ENCODE assay signal across 12 cellular contexts in genomic region chr11:10674440-10674855, GRCh38. TPM values are rescaled to one million over a fixed set of nuclear protein-coding genes. Genes with fewer than 3 reads are reported as not detected.
DNase-seq lines count a peak whose midpoint lies in the region; ATAC-seq, FAIRE-seq and TF ChIP-seq lines count a peak whose summit lies in the region.
"Had no signal": no experiment of that assay in that cellular context is flagged by ENCODE, and none has a peak within 500 bp of the region (broad histone marks: within the 10 kb centered on the region; RNA-seq: fewer than 3 reads in every experiment).

No MANE protein-coding gene starts in this region.

- H3K27me3 ChIP-seq in GM23248 (replicated peaks; ENCODE audit: insufficient read depth) = no peaks in the 10 kb centered on the region
- peaks cover 0 to 2% of the 10 kb centered on the region in 2 experiments for H3K27me3 ChIP-seq in endothelial cell of umbilical vein (ENCODE audit: control insufficient read depth in 2 of 2, insufficient read depth in 2 of 2, low read length in 2 of 2)
- no peaks in the 10 kb centered on the region for H3K27me3 ChIP-seq in suprapubic skin
- peaks cover 4% of the 10 kb centered on the region for H3K27me3 ChIP-seq in hepatocyte

- no peaks in the 10 kb centered on the region for H3K9me2 ChIP-seq in GM23248 (ENCODE audit: insufficient read depth)
- H3K9me2 ChIP-seq in hepatocyte (replicated peaks; ENCODE audit: insufficient read depth) = no peaks in the 10 kb centered on the region

- WGBS in GM23248 (ENCODE audit: low coverage in 1 of 2, low lambda C conversion rate in 2 of 2, missing lambda C conversion rate in 2 of 2), 2 experiments = 2% methylated on average over 6 of the region's 6 CpGs
- 18% methylated on average over 5 of the region's 6 CpGs for WGBS in suprapubic skin
- WGBS in hepatocyte (ENCODE audit: low lambda C conversion rate, missing lambda C conversion rate) = 41% methylated on average over 6 of the region's 6 CpGs

- in situ Hi-C loops in GM23248 (cut with MboI) = no loop called here

- peak overlapping the region; percentile 94 for H2AFZ ChIP-seq in GM23248
- peak overlapping the region; percentile 41 for H2AFZ ChIP-seq in endothelial cell of umbilical vein (ENCODE audit: low read depth, low read length)
- no peak overlapping the region for H2AFZ ChIP-seq in hepatocyte

- H3K4me2 ChIP-seq in GM23248 (ENCODE audit: unreplicated experiment) (peak overlapping the region; percentile 69), endothelial cell of umbilical vein (ENCODE audit: insufficient read depth, low read length) (peak overlapping the region; percentile 30), hepatocyte (no peak overlapping the region)

- H3K9ac ChIP-seq in GM23248 (peak overlapping the region; percentile 42), endothelial cell of umbilical vein (replicated peaks; ENCODE audit: extremely low read depth, insufficient read depth, low read length) (no peak overlapping the region)

- H3K9me1 ChIP-seq in endothelial cell of umbilical vein (replicated peaks; ENCODE audit: control insufficient read depth, extremely low read depth, insufficient read depth, low read length) = no peaks in the 10 kb centered on the region

- CTCF ChIA-PET in endothelial cell of umbilical vein (lab: Charles Lee) = interaction anchor here (1.0 to 2.1 kb wide), 4 partner anchors 12 to 268 kb away, joined by 3 to 7 read pairs (median 3); partner anchors contain the start of gene RNF141

- H3K27ac ChIP-seq in GM23248 = peak overlapping the region; percentile 56
- no peak overlapping the region for H3K27ac ChIP-seq in endothelial cell of umbilical vein (ENCODE audit: insufficient read depth, low read depth, low read length)
- H3K27ac ChIP-seq in suprapubic skin = peak overlapping the region; percentile 84
- no peak overlapping the region for H3K27ac ChIP-seq in hepatocyte

- no peak for TF ChIP-seq CTCF in endothelial cell of umbilical vein (IDR thresholded peaks at IDR 0.05; ENCODE audit: extremely low read depth in 1 of 2, insufficient read depth in 1 of 2, low read depth in 1 of 2, low read length in 2 of 2)
- TF ChIP-seq CTCF in suprapubic skin (IDR thresholded peaks at IDR 0.05) = no peak
- TF ChIP-seq CTCF in hepatocyte (IDR thresholded peaks at IDR 0.05; ENCODE audit: poor library complexity) = no peak

- BruUV-seq in endothelial cell of umbilical vein (replicated peaks; lab: Mats Ljungman, UMichigan) = no TSS peak

- dilution Hi-C loops in endothelial cell of umbilical vein (cut with MboI; ENCODE audit: extremely low pct_ligation_motif_present, low sequenced_read_pairs) = no loop called here

- peaks cover 21% of the 10 kb centered on the region for H3F3A ChIP-seq in GM23248 (ENCODE audit: insufficient read depth)

- H3K4me3 ChIP-seq in GM23248 (peak overlapping the region; percentile 61), endothelial cell of umbilical vein (replicated peaks in 1 of 3; ENCODE audit: insufficient read depth in 1 of 3, low read depth in 1 of 3, low read length in 3 of 3) (no peak overlapping the region), suprapubic skin (peak overlapping the region; percentile 15), hepatocyte (no peak overlapping the region)

- no peaks in the 10 kb centered on the region for H3K79me2 ChIP-seq in GM23248 (ENCODE audit: insufficient read depth)
- H3K79me2 ChIP-seq in endothelial cell of umbilical vein (ENCODE audit: control insufficient read depth, insufficient read depth, low read length) = no peaks in the 10 kb centered on the region
- H3K79me2 ChIP-seq in hepatocyte = no peaks in the 10 kb centered on the region

- POLR2A ChIA-PET in endothelial cell of umbilical vein (lab: Charles Lee) = no interaction called here

- TF ChIP-seq EP300 in suprapubic skin (IDR thresholded peaks at IDR 0.05) = no peak

- no peak for TF ChIP-seq POLR2A in endothelial cell of umbilical vein (IDR thresholded peaks at IDR 0.05; ENCODE audit: low read depth, low read length)
- no peak for TF ChIP-seq POLR2A in suprapubic skin (IDR thresholded peaks at IDR 0.05)

- H3K36me3 ChIP-seq in GM23248 (ENCODE audit: low read depth) (no peaks in the 10 kb centered on the region), endothelial cell of umbilical vein (ENCODE audit: control insufficient read depth in 2 of 2, extremely low read depth in 1 of 2, insufficient read depth in 2 of 2, low read length in 2 of 2) (no peaks in the 10 kb centered on the region), suprapubic skin (no peaks in the 10 kb centered on the region), hepatocyte (replicated peaks; ENCODE audit: insufficient read depth, low read depth) (no peaks in the 10 kb centered on the region)

- no peak for FAIRE-seq in endothelial cell of umbilical vein (lab: Jason Lieb, UNC)

- H3K4me1 ChIP-seq in GM23248 (ENCODE audit: insufficient read depth) (peaks cover 24% of the 10 kb centered on the region), endothelial cell of umbilical vein (ENCODE audit: control insufficient read depth, extremely low read depth, insufficient read depth, low read length) (peaks cover 8% of the 10 kb centered on the region), suprapubic skin (peaks cover 40% of the 10 kb centered on the region), hepatocyte (ENCODE audit: insufficient read depth) (peaks cover 8% of the 10 kb centered on the region)

- no peaks in the 10 kb centered on the region for H3K9me3 ChIP-seq in GM23248 (ENCODE audit: low read depth)
- H3K9me3 ChIP-seq in endothelial cell of umbilical vein (replicated peaks; ENCODE audit: control insufficient read depth, insufficient read depth, low read length) = no peaks in the 10 kb centered on the region
- H3K9me3 ChIP-seq in suprapubic skin = no peaks in the 10 kb centered on the region
- no peaks in the 10 kb centered on the region for H3K9me3 ChIP-seq in hepatocyte (ENCODE audit: low read depth)

- ATAC-seq in HG03342 (IDR thresholded peaks at IDR 0.05; ENCODE audit: unreplicated experiment) = no peak
- ATAC-seq: activated CD4-positive, alpha-beta T cell treated with anti-CD3 and anti-CD28 coated beads for 36 hours had no signal

- DNase-seq in GM23248 (peak; percentile 54), endothelial cell of umbilical vein (ENCODE audit: low read depth, low spot score) (no peak), midbrain (lab: John Stamatoyannopoulos, UW) (peak; percentile 56), suprapubic skin (ENCODE audit: low spot score in 2 of 2) (peak in 1 of 2 donors; percentile 78), activated gamma-delta T cell (lab: John Stamatoyannopoulos, UW) (no peak), hepatocyte (ENCODE audit: low spot score) (no peak)
- DNase-seq in stimulated activated CD4-positive, alpha-beta T cell treated with anti-CD3 and anti-CD28 coated beads, Interleukin-1b, Interleukin-23, amount 100 ng/mL, for 48 hours = no peak
- DNase-seq: activated CD4-positive, alpha-beta T cell treated with anti-CD3 and anti-CD28 coated beads for 36 hours; naive thymus-derived CD8-positive, alpha-beta T cell; NCI-H1417 treated with DMSO at 0.1 percent for 48 hours; stimulated activated CD4-positive, alpha-beta T cell treated with anti-CD3 and anti-CD28 coated beads, Interleukin-2, amount 100 ng/mL, for 48 hours had no signal

- intact Hi-C loops in endothelial cell of umbilical vein (cut with micrococcal nuclease) = no loop called here

- H4K20me1 ChIP-seq in GM23248 (ENCODE audit: insufficient read depth) = no peaks in the 10 kb centered on the region
- no peaks in the 10 kb centered on the region for H4K20me1 ChIP-seq in endothelial cell of umbilical vein (replicated peaks; ENCODE audit: control insufficient read depth, extremely low read depth, insufficient read depth, low read length)
- no peaks in the 10 kb centered on the region for H4K20me1 ChIP-seq in hepatocyte (ENCODE audit: insufficient read depth, poor library complexity, severe bottlenecking)

TF ChIP-seq in endothelial cell of umbilical vein, 7 proteins besides CTCF, POLR2A, EP300 and RAD21:
- TF ChIP-seq MAX (IDR thresholded peaks at IDR 0.05; ENCODE audit: insufficient read depth, insufficient read length) = no peak
- TF ChIP-seq GATA2 (IDR thresholded peaks at IDR 0.05; ENCODE audit: insufficient read depth, insufficient read length, low read depth, low read length) = no peak
- TF ChIP-seq JUN (IDR thresholded peaks at IDR 0.05; ENCODE audit: borderline replicate concordance, insufficient read depth, insufficient read length, low read depth) = no peak
- TF ChIP-seq FOS (IDR thresholded peaks at IDR 0.05; ENCODE audit: borderline replicate concordance, insufficient read depth, low read length) = no peak
- no peak for TF ChIP-seq POLR2AphosphoS5 (IDR thresholded peaks at IDR 0.05; ENCODE audit: insufficient read depth, low read depth, low read length)
- no peak for TF ChIP-seq EZH2 (IDR thresholded peaks at IDR 0.05; ENCODE audit: borderline replicate concordance, low read depth, low read length, severe bottlenecking)
- no peak for TF ChIP-seq MYC (IDR thresholded peaks at IDR 0.05; ENCODE audit: low read depth, low read length)

RNA-seq across cellular contexts. Expression of gene IRAG1, which starts 19.1 kb away (rescaled TPM):
- total RNA-seq in GM23248 (2014; rRNA removed; shearing (Covaris generic)) = 5.9 and 6.7 TPM in 2 replicates
- polyA plus RNA-seq in GM23248 (2016; fragmentation: Nextera tagmentation; extraction: Ambion mirVana) = 4.5 and 5.3 TPM in 2 replicates
- 0.35 and 0.38 TPM in 2 replicates for total RNA-seq in endothelial cell of umbilical vein
- 0.22 and 0.24 TPM in 2 replicates for polyA plus RNA-seq in endothelial cell of umbilical vein
- 0.17 TPM in 2 replicates for polyA plus RNA-seq in endothelial cell of umbilical vein (2011; cell fraction: cytosol; rRNA removed)
- 0.22 and 0.29 TPM in 2 replicates for polyA plus RNA-seq in endothelial cell of umbilical vein (2011; cell fraction: nucleus; rRNA removed)
- 0.74 and 1.0 TPM in 2 replicates for polyA plus RNA-seq in endothelial cell of umbilical vein (2012)
- polyA minus RNA-seq in endothelial cell of umbilical vein = 0.59 and 0.70 TPM in 2 replicates
- not detected for polyA minus RNA-seq in endothelial cell of umbilical vein (2011; cell fraction: cytosol; rRNA and poly(A)+ RNA removed)
- 0.24 and 0.34 TPM in 2 replicates for polyA minus RNA-seq in endothelial cell of umbilical vein (2011; cell fraction: nucleus; rRNA and poly(A)+ RNA removed)
- total RNA-seq in suprapubic skin = 1 to 10 TPM; 2.9 to 4.6 (median 4.2) TPM
- total RNA-seq in hepatocyte = 5.7 and 7.1 TPM in 2 replicates
- 3.1 and 3.2 TPM in 2 replicates for polyA plus RNA-seq in hepatocyte
- total RNA-seq: activated CD4-positive, alpha-beta T cell treated with anti-CD3 and anti-CD28 coated beads for 36 hours; naive thymus-derived CD8-positive, alpha-beta T cell had no signal
- polyA plus RNA-seq: naive thymus-derived CD8-positive, alpha-beta T cell had no signal

Comparison
In these comparisons a context has a peak if more than half of its experiments do, and no peak if none do; other contexts are left out.
1. DNase-seq: peak in GM23248 (single experiment) and midbrain (single experiment); none in endothelial cell of umbilical vein (single experiment), activated gamma-delta T cell (single experiment), hepatocyte (single experiment) and stimulated activated CD4-positive, alpha-beta T cell treated with anti-CD3 and anti-CD28 coated beads, Interleukin-1b, Interleukin-23, amount 100 ng/mL, for 48 hours (single experiment).
2. H3K27ac ChIP-seq: peak in GM23248 (single experiment) and suprapubic skin (single experiment); none in endothelial cell of umbilical vein (single experiment) and hepatocyte (single experiment).
3. H3K4me3 ChIP-seq: peak in GM23248 (single experiment) and suprapubic skin (single experiment); none in endothelial cell of umbilical vein (0 of 3) and hepatocyte (single experiment).